10 cellular contexts compared by ENCODE assay signal in the genomic region with DNA sequence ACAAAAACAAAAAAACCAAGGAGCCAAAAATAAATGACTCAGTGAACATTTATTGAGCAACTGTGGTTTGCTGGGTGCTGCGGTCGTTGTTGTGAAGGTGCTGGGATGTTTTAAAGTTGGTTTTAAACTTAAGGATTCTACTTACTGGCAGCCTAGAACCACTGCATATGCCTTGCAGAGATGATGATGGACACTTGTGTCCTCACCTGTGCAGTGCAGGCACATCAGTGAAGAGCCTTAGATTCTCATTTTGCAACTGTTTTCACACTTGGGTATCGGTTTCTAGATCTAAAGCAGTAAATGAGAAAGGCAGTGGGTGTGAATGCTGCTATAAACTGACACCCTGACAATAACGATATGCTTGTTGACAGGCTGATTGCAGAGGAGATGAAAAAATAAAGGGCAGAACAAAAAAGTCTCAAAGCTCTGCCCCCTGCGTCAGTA.
DNase-seq lines count a peak whose midpoint lies in the region; ATAC-seq and TF ChIP-seq lines count a peak whose summit lies in the region.
"Had no signal": no experiment of that assay in that cellular context is flagged by ENCODE, and none has a peak within 500 bp of the region (broad histone marks: within the 10 kb centered on the region; RNA-seq: fewer than 3 reads in every experiment).

No MANE protein-coding gene starts in this region.

- H3K36me3 Mint-ChIP-seq in central memory CD8-positive, alpha-beta T cell (ENCODE audit: insufficient read depth): peaks cover 13% of the 10 kb centered on the region
- no peaks in the 10 kb centered on the region for H3K36me3 Mint-ChIP-seq in endodermal cell (ENCODE audit: low read depth)

- TF ChIP-seq CTCF in GM13977 (IDR thresholded peaks at IDR 0.05; ENCODE audit: extremely low read depth, insufficient read depth, missing control alignments): no peak
- no peak for TF ChIP-seq CTCF in WERI-Rb-1 (IDR thresholded peaks at IDR 0.05; ENCODE audit: low read depth, low read length)
- no peak for TF ChIP-seq CTCF in endodermal cell (conservative IDR thresholded peaks at IDR 0.05)

- H3K27me3 ChIP-seq in WERI-Rb-1 (ENCODE audit: insufficient read depth, low read depth, severe bottlenecking): no peaks in the 10 kb centered on the region
- no peaks in the 10 kb centered on the region for H3K27me3 ChIP-seq in endodermal cell (ENCODE audit: control insufficient read depth, insufficient read depth, low read length, poor library complexity, severe bottlenecking)

- H3K9me3 Mint-ChIP-seq in central memory CD8-positive, alpha-beta T cell: no peaks in the 10 kb centered on the region
- H3K9me3 Mint-ChIP-seq in endodermal cell: no peaks in the 10 kb centered on the region
- H3K9me3 Mint-ChIP-seq: stimulated activated memory B cell treated with anti-CD40 and anti-IgM and Interleukin-4, amounts not matched to agents 10 μg/mL and 1 μg/mL and 100 μg/mL, for 72 hours had no signal

- H3K4me1 ChIP-seq in endodermal cell (ENCODE audit: control insufficient read depth, insufficient read depth, low read length): no peaks in the 10 kb centered on the region

- ATAC-seq in GM19463 (IDR thresholded peaks at IDR 0.05; ENCODE audit: unreplicated experiment): peak; percentile 73
- peak; percentile 57 for ATAC-seq in HG03159 (IDR thresholded peaks at IDR 0.05; ENCODE audit: unreplicated experiment)
- ATAC-seq in central memory CD8-positive, alpha-beta T cell (replicated peaks; ENCODE audit: extremely low read depth, poor library complexity, severe bottlenecking): peak; percentile 74
- ATAC-seq: stimulated activated memory B cell treated with anti-CD40 and anti-IgM and Interleukin-4, amounts not matched to agents 10 μg/mL and 1 μg/mL and 100 μg/mL, for 72 hours had no signal

- no peak overlapping the region for H3K4me3 ChIP-seq in WERI-Rb-1 (ENCODE audit: low read depth, low read length)
- no peak overlapping the region for H3K4me3 ChIP-seq in endodermal cell (ENCODE audit: low read length)

- H3K27ac Mint-ChIP-seq in central memory CD8-positive, alpha-beta T cell (ENCODE audit: low read depth): peak overlapping the region; percentile 95
- no peak overlapping the region for H3K27ac Mint-ChIP-seq in endodermal cell

- WGBS in endodermal cell (ENCODE audit: insufficient coverage in 1 of 2, insufficient read length in 1 of 2), 2 experiments: 96% methylated on average over 3 to 5 of the region's 5 CpGs

- peaks cover 83% of the 10 kb centered on the region for H3K4me1 Mint-ChIP-seq in central memory CD8-positive, alpha-beta T cell
- peaks cover 7% of the 10 kb centered on the region for H3K4me1 Mint-ChIP-seq in endodermal cell

- DNase-seq in GM13977 (ENCODE audit: low spot score) (peak; percentile 65), NCI-H1417 treated with DMSO at 0.1 percent for 48 hours (lab: John Stamatoyannopoulos, UW) (no peak), WERI-Rb-1 (no peak), endodermal cell (no peak), SW480 (ENCODE audit: low spot score) (no peak)
- DNase-seq in central memory CD8-positive, alpha-beta T cell (ENCODE audit: low spot score in 2 of 2): peak in 1 of 2 donors; percentile 51
- DNase-seq: SK-N-SH had no signal

- H3K9me3 ChIP-seq in WERI-Rb-1 (ENCODE audit: severe bottlenecking) (no peaks in the 10 kb centered on the region), endodermal cell (ENCODE audit: control insufficient read depth, low read length) (no peaks in the 10 kb centered on the region)
- H3K9me3 ChIP-seq: SK-N-SH had no signal

- no peaks in the 10 kb centered on the region for H3K27me3 Mint-ChIP-seq in central memory CD8-positive, alpha-beta T cell
- H3K27me3 Mint-ChIP-seq in endodermal cell (ENCODE audit: insufficient read depth): no peaks in the 10 kb centered on the region
- H3K27me3 Mint-ChIP-seq: stimulated activated memory B cell treated with anti-CD40 and anti-IgM and Interleukin-4, amounts not matched to agents 10 μg/mL and 1 μg/mL and 100 μg/mL, for 72 hours had no signal

- in situ Hi-C loops in GM13977 (cut with MboI; ENCODE audit: low pct_unique_long_range_greater_than_20kb, low sequenced_read_pairs, unreplicated experiment): no loop called here

- H3K36me3 ChIP-seq in WERI-Rb-1 (no peaks in the 10 kb centered on the region), endodermal cell (ENCODE audit: control insufficient read depth, insufficient read depth, low read length) (no peaks in the 10 kb centered on the region)

- H3K27ac ChIP-seq in WERI-Rb-1: no peak overlapping the region
- no peak overlapping the region for H3K27ac ChIP-seq in endodermal cell (ENCODE audit: low read depth, low read length)

- H3K9ac ChIP-seq in endodermal cell (ENCODE audit: extremely low read depth, low read length, poor library complexity, severe bottlenecking): no peak overlapping the region
- H3K9ac ChIP-seq: SK-N-SH had no signal

- H3K4me3 Mint-ChIP-seq in central memory CD8-positive, alpha-beta T cell: peak overlapping the region; percentile 77
- no peak overlapping the region for H3K4me3 Mint-ChIP-seq in endodermal cell
- H3K4me3 Mint-ChIP-seq: stimulated activated memory B cell treated with anti-CD40 and anti-IgM and Interleukin-4, amounts not matched to agents 10 μg/mL and 1 μg/mL and 100 μg/mL, for 72 hours had no signal
